1 cellular context compared by ENCODE assay signal in genomic region chr19:2129486-2129885, GRCh38.
TF ChIP-seq lines count a peak whose summit lies in the region.

No MANE protein-coding gene starts in this region.

TF ChIP-seq in HepG2, 621 proteins besides CTCF, POLR2A, EP300 and RAD21:
- TF ChIP-seq CBX1 (IDR thresholded peaks at IDR 0.05; ENCODE audit: low read depth) (no peak), E2F1 (CRISPR knock-in tag; IDR thresholded peaks at IDR 0.05) (no peak), ZNF432 (CRISPR knock-in tag; IDR thresholded peaks at IDR 0.05; ENCODE audit: borderline replicate concordance) (no peak), MLXIP (CRISPR knock-in tag; IDR thresholded peaks at IDR 0.05; ENCODE audit: borderline replicate concordance) (no peak), TBP (CRISPR knock-in tag; IDR thresholded peaks at IDR 0.05) (no peak), SNAPC4 (CRISPR knock-in tag; IDR thresholded peaks at IDR 0.05) (no peak), ZNF230 (CRISPR knock-in tag; IDR thresholded peaks at IDR 0.05) (no peak)
